ENCODE assay signal across 12 cellular contexts in the genomic region with DNA sequence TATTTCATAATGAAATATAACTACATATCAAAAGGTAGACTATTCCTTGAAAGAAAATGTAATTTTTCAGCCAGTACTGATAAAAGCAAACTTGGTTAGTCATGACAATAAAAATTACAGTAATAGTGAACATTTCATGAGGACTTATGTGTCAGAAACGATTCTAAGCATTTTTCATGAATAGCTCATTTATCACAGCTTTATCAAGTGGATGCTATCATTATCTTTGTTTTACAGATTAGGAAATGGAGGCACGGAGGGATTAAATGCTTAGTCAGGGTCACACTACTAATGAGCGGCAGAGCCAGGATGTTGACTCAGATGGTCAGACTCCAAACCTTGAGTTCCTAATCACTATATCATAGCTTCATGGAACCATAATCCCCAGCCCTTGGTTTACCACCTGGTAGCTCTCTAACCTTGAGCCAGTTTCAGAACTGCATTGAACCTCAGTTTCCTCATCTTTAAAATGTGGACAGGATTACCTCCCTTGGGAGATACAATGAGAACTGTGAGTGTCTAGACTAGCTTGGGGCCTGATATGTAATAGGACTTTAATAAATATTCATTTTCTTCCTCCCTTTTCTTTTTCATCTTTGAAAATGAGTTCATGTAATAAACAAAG.
A peak's percentile ranks its signal among the peaks of the same experiment; 100 is the strongest.
DNase-seq lines count a peak whose midpoint lies in the region; ATAC-seq lines count a peak whose summit lies in the region.
"Had no signal": no experiment of that assay in that cellular context is flagged by ENCODE, and none has a peak within 500 bp of the region (broad histone marks: within the 10 kb centered on the region; RNA-seq: fewer than 3 reads in every experiment).

No MANE protein-coding gene starts in this region.

- peaks cover 44% of the 10 kb centered on the region for H3K4me1 ChIP-seq in ACC112 (ENCODE audit: control insufficient read depth, insufficient read depth, low read length, unreplicated experiment)

- H3K27me3 ChIP-seq in ACC112 (ENCODE audit: insufficient read depth, low read length), result no peaks in the 10 kb centered on the region
- H3K27me3 ChIP-seq: BE2C had no signal

- DNase-seq in HS-5 (ENCODE audit: low read depth) (peak; percentile 85), amniotic stem cell (lab: John Stamatoyannopoulos, UW) (peak; percentile 20), foreskin melanocyte (peak; percentile 68), ecto neural progenitor cell (ENCODE audit: low spot score) (no peak), NCI-H1930 (lab: John Stamatoyannopoulos, UW) (no peak)
- DNase-seq in activated CD8-positive, alpha-beta memory T cell treated with anti-CD3 and anti-CD28 coated beads, Interleukin-2, amount 50 U/mL, for 4 hours, result no peak
- DNase-seq: activated naive CD8-positive, alpha-beta T cell treated with anti-CD3 and anti-CD28 coated beads, Interleukin-2, amount 50 U/mL, for 24 hours; kidney; NCI-H1436 treated with DMSO at 0.1 percent for 48 hours had no signal

- no peaks in the 10 kb centered on the region for H3K79me2 ChIP-seq in ACC112 (ENCODE audit: control insufficient read depth, insufficient read depth, low read length, unreplicated experiment)

- H3K36me3 ChIP-seq in ACC112 (ENCODE audit: insufficient read depth, low read length), result no peaks in the 10 kb centered on the region
- H3K36me3 ChIP-seq: BE2C had no signal

- no peak for ATAC-seq in HG02678 (IDR thresholded peaks at IDR 0.05; ENCODE audit: unreplicated experiment)
- ATAC-seq: activated naive CD8-positive, alpha-beta T cell treated with anti-CD3 and anti-CD28 coated beads, Interleukin-2, amount 50 U/mL, for 24 hours had no signal

- no peak overlapping the region; the same call in 1 of the 2 replicates for H3K4me3 ChIP-seq in ACC112 (ENCODE audit: low read depth, low read length)

- H3K27ac ChIP-seq in ACC112 (ENCODE audit: low read depth, low read length), result peak overlapping the region; percentile 71

- peak overlapping the region; percentile 28 for H2AFZ ChIP-seq in ACC112 (ENCODE audit: low read length, unreplicated experiment)

Comparison
In these comparisons a context has a peak if more than half of its experiments do, and no peak if none do; other contexts are left out.
1. DNase-seq: peak in HS-5 (single experiment), amniotic stem cell (single experiment) and foreskin melanocyte (single experiment); none in ecto neural progenitor cell (single experiment), activated CD8-positive, alpha-beta memory T cell treated with anti-CD3 and anti-CD28 coated beads, Interleukin-2, amount 50 U/mL, for 4 hours (single experiment) and NCI-H1930 (0 of 2).